Comparison of ENCODE assay signal across 9 cellular contexts in genomic region chr10:17199351-17199804, GRCh38. TPM values are rescaled to one million over a fixed set of nuclear protein-coding genes. Genes with fewer than 3 reads are reported as not detected.
DNase-seq lines count a peak whose midpoint lies in the region; ATAC-seq lines count a peak whose summit lies in the region.
"Had no signal": no experiment of that assay in that cellular context is flagged by ENCODE, and none has a peak within 500 bp of the region (broad histone marks: within the 10 kb centered on the region; RNA-seq: fewer than 3 reads in every experiment).

No MANE protein-coding gene starts in this region.

- ATAC-seq in T-helper 17 cell = no peak
- no peak for ATAC-seq in right cardiac atrium
- ATAC-seq in stimulated activated memory B cell treated with anti-CD40 and anti-IgM and Interleukin-4, amounts not matched to agents 10 μg/mL and 1 μg/mL and 100 μg/mL, for 72 hours = no peak
- ATAC-seq in HG03442 (IDR thresholded peaks at IDR 0.05; ENCODE audit: unreplicated experiment) = no peak
- ATAC-seq in left lobe of liver = no peak

- 25% methylated on average over 9 of the region's 9 CpGs for WGBS in right cardiac atrium

- no peaks in the 10 kb centered on the region for H3K4me1 ChIP-seq in right cardiac atrium (ENCODE audit: control insufficient read depth, insufficient read depth, low read length)

- intact Hi-C loops in right cardiac atrium (cut with DNase I) = no loop called here

- H3K9me3 ChIP-seq in T-helper 17 cell (ENCODE audit: control insufficient read depth, low read length, poor library complexity, severe bottlenecking) (no peaks in the 10 kb centered on the region), right cardiac atrium (ENCODE audit: control insufficient read depth, low read length) (no peaks in the 10 kb centered on the region)

- H3K36me3 Mint-ChIP-seq in T-helper 17 cell (ENCODE audit: low read depth) = peaks cover 3% of the 10 kb centered on the region
- no peaks in the 10 kb centered on the region for H3K36me3 Mint-ChIP-seq in stimulated activated memory B cell treated with anti-CD40 and anti-IgM and Interleukin-4, amounts not matched to agents 10 μg/mL and 1 μg/mL and 100 μg/mL, for 72 hours

- DNase-seq in NCI-H2107 treated with DMSO at 0.1 percent for 48 hours (lab: John Stamatoyannopoulos, UW; ENCODE audit: unreplicated experiment) = peak; percentile 2
- DNase-seq in NCI-H2107 (lab: John Stamatoyannopoulos, UW) = no peak
- DNase-seq in T-helper 17 cell = no peak
- no peak for DNase-seq in right cardiac atrium
- DNase-seq in left lobe of liver (ENCODE audit: low spot score) = no peak
- no peak for DNase-seq in mesenteric fat pad (ENCODE audit: low spot score)

- H3K4me3 Mint-ChIP-seq in T-helper 17 cell = no peak overlapping the region
- H3K4me3 Mint-ChIP-seq in stimulated activated memory B cell treated with anti-CD40 and anti-IgM and Interleukin-4, amounts not matched to agents 10 μg/mL and 1 μg/mL and 100 μg/mL, for 72 hours = no peak overlapping the region

- no peaks in the 10 kb centered on the region for H3K27me3 ChIP-seq in right cardiac atrium (ENCODE audit: control insufficient read depth, insufficient read depth)

- H3K4me3 ChIP-seq in right cardiac atrium (ENCODE audit: low read length) = peak overlapping the region; percentile 60

- peaks cover 36% of the 10 kb centered on the region for H3K4me1 Mint-ChIP-seq in T-helper 17 cell
- H3K4me1 Mint-ChIP-seq in stimulated activated memory B cell treated with anti-CD40 and anti-IgM and Interleukin-4, amounts not matched to agents 10 μg/mL and 1 μg/mL and 100 μg/mL, for 72 hours = peaks cover 23% of the 10 kb centered on the region

- H3K27ac Mint-ChIP-seq in T-helper 17 cell = peak overlapping the region; percentile 99
- H3K27ac Mint-ChIP-seq in stimulated activated memory B cell treated with anti-CD40 and anti-IgM and Interleukin-4, amounts not matched to agents 10 μg/mL and 1 μg/mL and 100 μg/mL, for 72 hours = peak overlapping the region; percentile 92

- no peaks in the 10 kb centered on the region for H3K9me3 Mint-ChIP-seq in stimulated activated memory B cell treated with anti-CD40 and anti-IgM and Interleukin-4, amounts not matched to agents 10 μg/mL and 1 μg/mL and 100 μg/mL, for 72 hours

- H3K27ac ChIP-seq in right cardiac atrium (ENCODE audit: low read length) = peak overlapping the region; percentile 64
- H3K27ac ChIP-seq: C4-2B had no signal

- H3K27me3 Mint-ChIP-seq in T-helper 17 cell = no peaks in the 10 kb centered on the region
- H3K27me3 Mint-ChIP-seq in stimulated activated memory B cell treated with anti-CD40 and anti-IgM and Interleukin-4, amounts not matched to agents 10 μg/mL and 1 μg/mL and 100 μg/mL, for 72 hours = no peaks in the 10 kb centered on the region

RNA-seq across cellular contexts. Expression of gene TRDMT1, which starts 2.1 kb away (rescaled TPM):
- 10 to 100 TPM; 10.6 to 15.6 TPM for total RNA-seq in T-helper 17 cell
- 1 to 10 TPM; 4.5 to 6.9 (median 5.4) TPM for total RNA-seq in right cardiac atrium
- 2.1 TPM for polyA plus RNA-seq in right cardiac atrium
- 1.1 TPM for total RNA-seq in left lobe of liver
- 7.1 TPM for total RNA-seq in mesenteric fat pad

RNA-seq across cellular contexts. Expression of gene VIM, which starts 28.7 kb away (rescaled TPM):
- 1,000 to 10,000 TPM; 1,558 to 2,042 TPM for total RNA-seq in T-helper 17 cell
- 100 to 1,000 TPM; 772 to 952 (median 847) TPM for total RNA-seq in right cardiac atrium
- 724 TPM for polyA plus RNA-seq in right cardiac atrium
- total RNA-seq in left lobe of liver = 55.4 TPM
- 3,828 TPM for total RNA-seq in mesenteric fat pad

Comparison
In these comparisons a context has a peak if more than half of its experiments do, and no peak if none do; other contexts are left out.
1. RNA of gene VIM, which starts 28.7 kb away (total RNA-seq): 3,828 TPM in mesenteric fat pad (single experiment), 1,558 to 2,042 TPM in T-helper 17 cell and 772 to 952 TPM in right cardiac atrium; 55.4 TPM in left lobe of liver (single experiment); every median in the first group is over 10 times any median in the second.